8 cellular contexts compared by ENCODE assay signal in genomic region chr12:28130625-28131598, GRCh38. TPM values are rescaled to one million over a fixed set of nuclear protein-coding genes. Genes with fewer than 3 reads are reported as not detected.
DNase-seq lines count a peak whose midpoint lies in the region; ATAC-seq and TF ChIP-seq lines count a peak whose summit lies in the region.

No MANE protein-coding gene starts in this region.

- ATAC-seq in GM21390 (IDR thresholded peaks at IDR 0.05; ENCODE audit: unreplicated experiment), result no peak

- TF ChIP-seq CTCF in osteocyte (IDR thresholded peaks at IDR 0.05), result no peak

- peak overlapping the region; percentile 91 for H3K27ac Mint-ChIP-seq in osteocyte (ENCODE audit: unreplicated experiment)

- H3K4me1 Mint-ChIP-seq in osteocyte (ENCODE audit: unreplicated experiment), result peaks cover 28% of the 10 kb centered on the region

- no peaks in the 10 kb centered on the region for H3K27me3 Mint-ChIP-seq in osteocyte (ENCODE audit: unreplicated experiment)

- no peaks in the 10 kb centered on the region for H3K9me3 Mint-ChIP-seq in osteocyte (ENCODE audit: unreplicated experiment)

- no peaks in the 10 kb centered on the region for H3K36me3 Mint-ChIP-seq in osteocyte (ENCODE audit: unreplicated experiment)

- DNase-seq in GM04504 (ENCODE audit: low read depth) (peak; percentile 83), NOMO-1 treated with DMSO at 0.1 percent for 48 hours (lab: John Stamatoyannopoulos, UW; ENCODE audit: unreplicated experiment) (peak; percentile 19), dermis blood vessel endothelial cell (peak; percentile 99), osteocyte (ENCODE audit: extremely low spot score, unreplicated experiment) (no peak), T-helper 2 cell (no peak), putamen (ENCODE audit: low spot score) (no peak), middle frontal gyrus (ENCODE audit: extremely low spot score, low spot score) (no peak)

- no peak overlapping the region for H3K4me3 Mint-ChIP-seq in osteocyte (ENCODE audit: unreplicated experiment)

RNA-seq across cellular contexts. Expression of gene CCDC91, which starts 59.3 kb away (rescaled TPM):
- total RNA-seq in dermis blood vessel endothelial cell (8.3 and 12.6 TPM in 2 replicates), osteocyte (17.5 and 19.1 TPM in 2 replicates)

Comparison
In these comparisons a context has a peak if more than half of its experiments do, and no peak if none do; other contexts are left out.
1. DNase-seq: peak in GM04504 (single experiment), NOMO-1 treated with DMSO at 0.1 percent for 48 hours (single experiment) and dermis blood vessel endothelial cell (single experiment); none in osteocyte (single experiment), T-helper 2 cell (0 of 5), putamen (single experiment) and middle frontal gyrus (single experiment).